In the genomic region with DNA sequence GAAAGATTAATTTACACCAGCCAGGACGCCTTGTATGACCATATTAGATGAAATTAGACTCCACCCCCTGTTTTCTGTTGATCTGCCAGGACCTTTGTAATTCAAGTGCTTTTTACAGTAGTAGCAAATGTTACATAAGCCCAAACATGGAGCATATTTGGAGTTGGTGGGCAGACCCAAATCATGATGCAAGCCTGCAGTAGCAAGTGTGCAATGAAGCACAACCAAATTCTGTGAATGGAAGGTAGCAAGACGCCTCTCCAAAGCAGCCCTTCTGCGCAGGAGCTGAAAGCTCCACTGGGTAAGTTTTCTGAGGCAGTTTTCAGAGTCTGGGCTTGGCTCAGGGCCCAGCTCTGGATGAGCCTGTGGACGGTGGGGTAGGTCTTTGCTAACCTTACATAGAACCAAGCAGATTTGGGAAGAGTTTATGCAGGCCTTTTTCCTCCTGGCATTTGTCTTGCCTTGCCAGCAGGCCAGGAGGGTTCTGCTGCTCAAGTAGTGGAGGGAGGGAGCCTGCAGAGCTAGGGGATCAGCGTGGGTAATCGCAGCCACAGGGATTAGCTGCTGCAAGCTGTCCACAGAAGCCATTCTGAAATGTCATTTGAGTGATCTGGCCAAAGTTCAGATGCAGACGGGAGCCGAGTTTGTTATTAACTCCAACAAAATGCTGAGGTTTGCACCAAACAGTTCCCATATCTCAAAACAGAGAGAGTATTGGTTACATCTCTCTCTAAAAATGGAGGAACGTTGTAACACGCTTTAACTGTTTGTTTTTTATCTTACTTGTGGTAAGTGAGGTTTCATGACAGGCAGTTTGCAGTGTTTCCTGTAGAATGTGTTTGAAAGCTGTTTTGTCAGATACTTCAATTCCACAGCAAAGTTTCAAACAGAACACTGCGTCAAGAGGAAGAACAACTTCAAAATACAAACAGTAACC, we compare ENCODE assay signal across 8 cellular contexts. TPM values are rescaled to one million over a fixed set of nuclear protein-coding genes. Genes with fewer than 3 reads are reported as not detected.
DNase-seq lines count a peak whose midpoint lies in the region; ATAC-seq, FAIRE-seq and TF ChIP-seq lines count a peak whose summit lies in the region.

No MANE protein-coding gene starts in this region.

- POLR2A ChIA-PET in CD4-positive, alpha-beta memory T cell (lab: Charles Lee; ENCODE audit: partially characterized antibody), result interaction anchor here (0.9 to 14.5 kb wide), 16 partner anchors 10 to 109 kb away, joined by 3 to 347 read pairs (median 4); a partner anchor contains a TSS

- peak overlapping the region; percentile 84 to 98 (median 95) for H3K27ac Mint-ChIP-seq in CD4-positive, alpha-beta memory T cell
- peak overlapping the region; percentile 24 to 88 (median 80) for H3K27ac Mint-ChIP-seq in brain
- peak overlapping the region; percentile 92 for H3K27ac Mint-ChIP-seq in stimulated activated naive CD8-positive, alpha-beta T cell treated with anti-CD3 and anti-CD28 coated beads, Interleukin-15, Interleukin-2, amounts not matched to agents 100 ng/mL and 50 ng/mL, for 24 hours

- H3K4me3 ChIP-seq in CD4-positive, alpha-beta memory T cell (ENCODE audit: low read length in 2 of 2), result peak overlapping the region; percentile 65 to 93
- H3K4me3 ChIP-seq in kidney (ENCODE audit: low read length in 2 of 2), result peak overlapping the region; percentile 37 to 57

- peak; percentile 40 for ATAC-seq in HG03280 (IDR thresholded peaks at IDR 0.05; ENCODE audit: unreplicated experiment)

- H3K27ac ChIP-seq in CD4-positive, alpha-beta memory T cell (ENCODE audit: low read depth, low read length), result peak overlapping the region; percentile 69
- peak overlapping the region; percentile 75 to 77 for H3K27ac ChIP-seq in kidney (ENCODE audit: low read depth in 2 of 2, low read length in 2 of 2)

- FAIRE-seq in GM19239 (lab: Jason Lieb, UNC) (peak; percentile 95), kidney (lab: Jason Lieb, UNC) (no peak)

- CTCF ChIA-PET in CD4-positive, alpha-beta memory T cell (lab: Charles Lee; ENCODE audit: partially characterized antibody), result interaction anchor here (1.3 to 16.0 kb wide), 3 partner anchors 10 to 55 kb away, joined by 4 to 875 read pairs (median 101); a partner anchor contains a TSS

- H3K9me3 ChIP-seq in CD4-positive, alpha-beta memory T cell (ENCODE audit: control insufficient read depth in 1 of 2, low read length in 2 of 2), result no peaks in the 10 kb centered on the region
- H3K9me3 ChIP-seq in kidney (ENCODE audit: control insufficient read depth in 1 of 2, low read length in 2 of 2), result no peaks in the 10 kb centered on the region

- DNase-seq in CD4-positive, alpha-beta memory T cell, result peak; percentile 71 to 89 (median 85)
- DNase-seq in GM19239 (ENCODE audit: insufficient read length, low spot score), result no peak
- DNase-seq in SIG-M5 (lab: John Stamatoyannopoulos, UW), result peak; percentile 19
- no peak for DNase-seq in kidney
- no peak for DNase-seq in superior temporal gyrus (ENCODE audit: extremely low spot score)

- intact Hi-C loops in CD4-positive, alpha-beta memory T cell (cut with micrococcal nuclease), result loop anchor here (1.0 kb wide), 4 partner anchors 11 to 56 kb away; a partner anchor contains a TSS
- intact Hi-C loops in kidney (cut with DNase I), result no loop called here

- no peak for TF ChIP-seq CTCF in brain (conservative IDR thresholded peaks at IDR 0.05)
- no peak for TF ChIP-seq CTCF in kidney (IDR thresholded peaks at IDR 0.05; ENCODE audit: borderline replicate concordance, extremely low read depth, insufficient read depth)

- H3K4me1 Mint-ChIP-seq in CD4-positive, alpha-beta memory T cell, result peaks cover 48 to 82% (median 62%) of the 10 kb centered on the region in 4 donors
- H3K4me1 Mint-ChIP-seq in brain, result peaks cover 100% of the 10 kb centered on the region
- peaks cover 86% of the 10 kb centered on the region for H3K4me1 Mint-ChIP-seq in stimulated activated naive CD8-positive, alpha-beta T cell treated with anti-CD3 and anti-CD28 coated beads, Interleukin-15, Interleukin-2, amounts not matched to agents 100 ng/mL and 50 ng/mL, for 24 hours (ENCODE audit: low read depth)

- peaks cover 69% of the 10 kb centered on the region for H3K4me1 ChIP-seq in CD4-positive, alpha-beta memory T cell (ENCODE audit: insufficient read depth, low read length)
- peaks cover 28 to 40% of the 10 kb centered on the region in 2 donors for H3K4me1 ChIP-seq in kidney (ENCODE audit: control insufficient read depth in 1 of 2, insufficient read depth in 1 of 2, low read depth in 1 of 2, low read length in 2 of 2)

- H3K36me3 Mint-ChIP-seq in CD4-positive, alpha-beta memory T cell, result peaks cover 6 to 17% of the 10 kb centered on the region in 2 donors
- H3K36me3 Mint-ChIP-seq in brain, result peaks cover 3% of the 10 kb centered on the region
- H3K36me3 Mint-ChIP-seq in stimulated activated naive CD8-positive, alpha-beta T cell treated with anti-CD3 and anti-CD28 coated beads, Interleukin-15, Interleukin-2, amounts not matched to agents 100 ng/mL and 50 ng/mL, for 24 hours (ENCODE audit: low read depth), result no peaks in the 10 kb centered on the region

- peaks cover 2% of the 10 kb centered on the region for H3K36me3 ChIP-seq in CD4-positive, alpha-beta memory T cell (ENCODE audit: insufficient read depth, low read length)
- no peaks in the 10 kb centered on the region for H3K36me3 ChIP-seq in kidney (ENCODE audit: control insufficient read depth in 1 of 2, insufficient read depth in 2 of 2, low read length in 2 of 2)

- no peaks in the 10 kb centered on the region for H3K27me3 ChIP-seq in CD4-positive, alpha-beta memory T cell (ENCODE audit: insufficient read depth, low read length)

- no peaks in the 10 kb centered on the region for H3K27me3 Mint-ChIP-seq in CD4-positive, alpha-beta memory T cell
- H3K27me3 Mint-ChIP-seq in brain, result peaks cover 2% of the 10 kb centered on the region
- no peaks in the 10 kb centered on the region for H3K27me3 Mint-ChIP-seq in stimulated activated naive CD8-positive, alpha-beta T cell treated with anti-CD3 and anti-CD28 coated beads, Interleukin-15, Interleukin-2, amounts not matched to agents 100 ng/mL and 50 ng/mL, for 24 hours

- peak overlapping the region; percentile 89 to 96 (median 92) for H3K4me3 Mint-ChIP-seq in CD4-positive, alpha-beta memory T cell
- H3K4me3 Mint-ChIP-seq in brain, result peak overlapping the region; percentile 51 to 79 (median 77)
- H3K4me3 Mint-ChIP-seq in stimulated activated naive CD8-positive, alpha-beta T cell treated with anti-CD3 and anti-CD28 coated beads, Interleukin-15, Interleukin-2, amounts not matched to agents 100 ng/mL and 50 ng/mL, for 24 hours, result peak overlapping the region; percentile 77

- peak overlapping the region in 1 of 2 donors; percentile 47 for H3K9ac ChIP-seq in kidney (ENCODE audit: low read length in 2 of 2)

- no peaks in the 10 kb centered on the region for H3K9me3 Mint-ChIP-seq in CD4-positive, alpha-beta memory T cell
- H3K9me3 Mint-ChIP-seq in brain, result no peaks in the 10 kb centered on the region
- H3K9me3 Mint-ChIP-seq in stimulated activated naive CD8-positive, alpha-beta T cell treated with anti-CD3 and anti-CD28 coated beads, Interleukin-15, Interleukin-2, amounts not matched to agents 100 ng/mL and 50 ng/mL, for 24 hours, result no peaks in the 10 kb centered on the region

RNA-seq across cellular contexts. Expression of a gene that starts 55.4 kb away (rescaled TPM):
- 10 to 100 TPM; 65.7 to 68.1 TPM for total RNA-seq in CD4-positive, alpha-beta memory T cell
- 100 to 1,000 TPM; 127 to 152 TPM for polyA plus RNA-seq in CD4-positive, alpha-beta memory T cell
- polyA plus RNA-seq in brain (ENCODE audit: insufficient read depth, low read depth, low replicate concordance) (39.4 TPM), kidney (ENCODE audit: insufficient read depth, low read depth, low replicate concordance) (78.0 TPM)
- total RNA-seq in kidney, result 62.7 TPM

RNA-seq across cellular contexts. Expression of a gene that starts 55.8 kb away (rescaled TPM):
- not detected for total RNA-seq in CD4-positive, alpha-beta memory T cell
- not detected for polyA plus RNA-seq in CD4-positive, alpha-beta memory T cell
- polyA plus RNA-seq in brain (ENCODE audit: insufficient read depth, low read depth, low replicate concordance), result not detected
- not detected for total RNA-seq in kidney
- polyA plus RNA-seq in kidney (ENCODE audit: insufficient read depth, low read depth, low replicate concordance), result not detected

Comparison
In these comparisons a context has a peak if more than half of its experiments do, and no peak if none do; other contexts are left out.
1. DNase-seq: peak in CD4-positive, alpha-beta memory T cell (5 of 5) and SIG-M5 (single experiment); none in GM19239 (single experiment), kidney (single experiment) and superior temporal gyrus (single experiment).
2. Peak in every context shown above with its lines, with median percentiles within 50 percentile points of each other: H3K27ac Mint-ChIP-seq and H3K4me3 Mint-ChIP-seq.